ENCODE assay signal across 8 cellular contexts in genomic region chr7:74272305-74273038, GRCh38. TPM values are rescaled to one million over a fixed set of nuclear protein-coding genes. Genes with fewer than 3 reads are reported as not detected.
DNase-seq lines count a peak whose midpoint lies in the region; ATAC-seq and TF ChIP-seq lines count a peak whose summit lies in the region.

No MANE protein-coding gene starts in this region.

- H3K4me1 Mint-ChIP-seq in CD4-positive, alpha-beta memory T cell = peaks cover 4 to 7% (median 5%) of the 10 kb centered on the region in 4 donors

- POLR2A ChIA-PET in CD4-positive, alpha-beta memory T cell (lab: Charles Lee; ENCODE audit: partially characterized antibody) = no interaction called here

- H3K36me3 ChIP-seq in Karpas-422 (ENCODE audit: insufficient read depth, low read length) (no peaks in the 10 kb centered on the region), adrenal gland (replicated peaks in 1 of 2) (no peaks in the 10 kb centered on the region)
- H3K36me3 ChIP-seq in CD4-positive, alpha-beta memory T cell (ENCODE audit: insufficient read depth, low read length) = no peaks in the 10 kb centered on the region

- H3K27ac ChIP-seq in Karpas-422 (ENCODE audit: low read length) (no peak overlapping the region), adrenal gland (peak overlapping the region; percentile 60 to 88 (median 74))
- no peak overlapping the region for H3K27ac ChIP-seq in CD4-positive, alpha-beta memory T cell (ENCODE audit: low read depth, low read length)

- H3K4me3 ChIP-seq in Karpas-422 (ENCODE audit: low read length) (no peak overlapping the region), adrenal gland (no peak overlapping the region), skeletal muscle cell (ENCODE audit: low read depth, low read length) (no peak overlapping the region)
- H3K4me3 ChIP-seq in CD4-positive, alpha-beta memory T cell (ENCODE audit: low read length in 2 of 2) = no peak overlapping the region

- H3K9me3 Mint-ChIP-seq in CD4-positive, alpha-beta memory T cell = no peaks in the 10 kb centered on the region

- no peaks in the 10 kb centered on the region for H3K9me2 ChIP-seq in Karpas-422 (replicated peaks; ENCODE audit: insufficient read depth, low read length)

- peak; percentile 59 for ATAC-seq in GM21825 (IDR thresholded peaks at IDR 0.05; ENCODE audit: unreplicated experiment)

- H3K27ac Mint-ChIP-seq in CD4-positive, alpha-beta memory T cell = peak overlapping the region in 2 of 7 donors; percentile 24 to 57

- H3K4me1 ChIP-seq in Karpas-422 (ENCODE audit: low read length) (peaks cover 17% of the 10 kb centered on the region), adrenal gland (replicated peaks in 1 of 2) (peaks cover 0 to 15% of the 10 kb centered on the region in 2 donors)
- H3K4me1 ChIP-seq in CD4-positive, alpha-beta memory T cell (ENCODE audit: insufficient read depth, low read length) = no peaks in the 10 kb centered on the region

- no peaks in the 10 kb centered on the region for H3K79me2 ChIP-seq in Karpas-422 (ENCODE audit: low read length)

- H3K9me3 ChIP-seq in Karpas-422 (ENCODE audit: low read length) (no peaks in the 10 kb centered on the region), adrenal gland (replicated peaks in 1 of 3) (no peaks in the 10 kb centered on the region)
- no peaks in the 10 kb centered on the region for H3K9me3 ChIP-seq in CD4-positive, alpha-beta memory T cell (ENCODE audit: control insufficient read depth in 1 of 2, low read length in 2 of 2)

- TF ChIP-seq CTCF in adrenal gland (IDR thresholded peaks at IDR 0.05) = no peak

- H3K4me2 ChIP-seq in Karpas-422 (ENCODE audit: low read depth, low read length, poor library complexity, severe bottlenecking) = peak overlapping the region; percentile 35

- H3K4me3 Mint-ChIP-seq in CD4-positive, alpha-beta memory T cell = peak overlapping the region in 3 of 8 donors; percentile 26 to 68 (median 50)

- H3K36me3 Mint-ChIP-seq in CD4-positive, alpha-beta memory T cell = no peaks in the 10 kb centered on the region

- TF ChIP-seq POLR2A in GM10847 (IDR thresholded peaks at IDR 0.05; ENCODE audit: extremely low read depth, insufficient read length) (peak; percentile 52), adrenal gland (IDR thresholded peaks at IDR 0.05) (no peak)

- intact Hi-C loops in adrenal gland (cut with DNase I) = loop anchor here in 1 of 2 donors (10.0 kb wide), 1 partner anchor 208 kb away; no protein-coding TSS in a partner anchor
- intact Hi-C loops in CD4-positive, alpha-beta memory T cell (cut with micrococcal nuclease) = no loop called here

- no peaks in the 10 kb centered on the region for H4K20me1 ChIP-seq in Karpas-422 (ENCODE audit: insufficient read depth, low read depth, low read length)

- peaks cover 0 to 9% of the 10 kb centered on the region in 2 donors for H3K27me3 Mint-ChIP-seq in CD4-positive, alpha-beta memory T cell

- 34 to 44% (median 39%) methylated on average over 7 to 10 of the region's 10 CpGs for WGBS in adrenal gland, 4 donors

- H3K27me3 ChIP-seq in Karpas-422 (ENCODE audit: low read length) (no peaks in the 10 kb centered on the region), adrenal gland (no peaks in the 10 kb centered on the region)
- H3K27me3 ChIP-seq in CD4-positive, alpha-beta memory T cell (ENCODE audit: insufficient read depth, low read length) = no peaks in the 10 kb centered on the region

- CTCF ChIA-PET in CD4-positive, alpha-beta memory T cell (lab: Charles Lee; ENCODE audit: partially characterized antibody) = interaction anchor here (0.9 kb wide), 1 partner anchor 16 kb away, joined by 3 read pairs; no protein-coding TSS in a partner anchor

- no peak overlapping the region for H3K9ac ChIP-seq in Karpas-422 (ENCODE audit: low read length)

- peak; percentile 63 for DNase-seq in Karpas-422
- DNase-seq in adrenal gland = peak; percentile 57 to 88 (median 79)
- peak; percentile 96 for DNase-seq in hepatic stellate cell (ENCODE audit: low spot score)
- DNase-seq in skeletal muscle cell (ENCODE audit: low read depth) = peak; percentile 90
- no peak for DNase-seq in NCI-H1092 (lab: John Stamatoyannopoulos, UW)
- no peak for DNase-seq in CD4-positive, alpha-beta memory T cell

- H2AFZ ChIP-seq in Karpas-422 (ENCODE audit: low read length) = peak overlapping the region; percentile 5; the same call in 1 of the 2 replicates

RNA-seq across cellular contexts. Expression of gene CLIP2, which starts 16.7 kb away (rescaled TPM):
- 0.76 TPM in 1 of 2 replicates, not detected in the other for total RNA-seq in Karpas-422 (2014; rRNA removed; shearing (Covaris generic); ENCODE audit: low replicate concordance)
- total RNA-seq in adrenal gland = 10 to 100 TPM; 19.8 to 48.6 (median 26.6) TPM
- 10 to 100 TPM in 1 of 3 donors, 1 to 10 TPM in 2; 6.8 to 27.7 (median 8.2) TPM for polyA plus RNA-seq in adrenal gland
- 1 to 10 TPM; 3.0 to 5.7 TPM for total RNA-seq in CD4-positive, alpha-beta memory T cell
- polyA plus RNA-seq in CD4-positive, alpha-beta memory T cell = under 1 TPM; 0.15 to 0.36 TPM

RNA-seq across cellular contexts. Expression of gene RFC2, which starts 18.3 kb away (rescaled TPM):
- total RNA-seq in Karpas-422 (2014; rRNA removed; shearing (Covaris generic); ENCODE audit: low replicate concordance) = 18.9 and 27.3 TPM in 2 replicates
- total RNA-seq in adrenal gland = 10 to 100 TPM; 12.0 to 19.4 (median 14.6) TPM
- polyA plus RNA-seq in adrenal gland = 10 to 100 TPM in 2 of 3 donors, 1 to 10 TPM in 1; 9.3 to 18.0 (median 12.3) TPM
- 10 to 100 TPM; 15.7 to 17.7 TPM for total RNA-seq in CD4-positive, alpha-beta memory T cell
- polyA plus RNA-seq in CD4-positive, alpha-beta memory T cell = 10 to 100 TPM; 20.7 to 32.3 TPM

Comparison
In these comparisons a context has a peak if more than half of its experiments do, and no peak if none do; other contexts are left out.
1. DNase-seq: peak in Karpas-422 (single experiment), adrenal gland (7 of 7), hepatic stellate cell (single experiment) and skeletal muscle cell (single experiment); none in NCI-H1092 (single experiment) and CD4-positive, alpha-beta memory T cell (0 of 5).
2. H3K27ac ChIP-seq: peak in adrenal gland (5 of 5); none in Karpas-422 (single experiment) and CD4-positive, alpha-beta memory T cell (single experiment).